Comparison of ENCODE assay signal across 10 cellular contexts in the genomic region with DNA sequence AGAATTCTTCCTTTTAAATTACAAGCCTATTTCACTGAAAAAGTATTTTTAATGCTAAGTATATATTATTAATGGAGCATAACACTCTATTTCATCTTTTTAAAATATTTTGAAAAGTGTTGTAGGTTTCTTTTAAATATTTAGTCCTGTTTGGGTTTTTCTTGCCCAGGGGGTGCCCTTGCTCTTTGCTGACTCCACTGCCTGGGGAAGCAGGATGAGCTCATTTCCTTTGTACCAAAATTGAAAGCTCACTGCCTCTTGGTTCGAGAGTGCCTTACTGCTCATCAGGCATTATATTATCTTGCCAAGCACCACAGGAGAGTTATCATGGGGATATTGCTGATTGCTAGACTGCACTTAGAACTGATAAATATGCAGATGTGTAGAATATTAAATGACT.
DNase-seq lines count a peak whose midpoint lies in the region; ATAC-seq and TF ChIP-seq lines count a peak whose summit lies in the region.
"Had no signal": no experiment of that assay in that cellular context is flagged by ENCODE, and none has a peak within 500 bp of the region (broad histone marks: within the 10 kb centered on the region; RNA-seq: fewer than 3 reads in every experiment).

No MANE protein-coding gene starts in this region.

- no peak for ATAC-seq in HG03039 (IDR thresholded peaks at IDR 0.05; ENCODE audit: unreplicated experiment)
- ATAC-seq: gastroesophageal sphincter had no signal

- no peak overlapping the region for H2BK120ac ChIP-seq in neuronal stem cell (ENCODE audit: low read depth, low read length)

- in situ Hi-C loops in SK-MEL-5 (cut with HindIII; ENCODE audit: low pct_unique_long_range_greater_than_20kb, low sequenced_read_pairs): no loop called here

- no peaks in the 10 kb centered on the region for H3K4me1 ChIP-seq in neuronal stem cell (ENCODE audit: control insufficient read depth in 2 of 2, insufficient read depth in 1 of 2, low read depth in 1 of 2, low read length in 2 of 2)
- H3K4me1 ChIP-seq: gastroesophageal sphincter had no signal

- no peak overlapping the region for H3K27ac Mint-ChIP-seq in Calu3 (ENCODE audit: unreplicated experiment)
- H3K27ac Mint-ChIP-seq: activated CD4-positive, alpha-beta T cell treated with anti-CD3 and anti-CD28 coated beads, Interleukin-2, amount 10 ng/mL, durations not matched to agents 7 days and 5 days had no signal

- no peaks in the 10 kb centered on the region for H3K27me3 Mint-ChIP-seq in Calu3 (ENCODE audit: unreplicated experiment)
- H3K27me3 Mint-ChIP-seq: activated CD4-positive, alpha-beta T cell treated with anti-CD3 and anti-CD28 coated beads, Interleukin-2, amount 10 ng/mL, durations not matched to agents 7 days and 5 days had no signal

- H3K9ac ChIP-seq in neuronal stem cell (ENCODE audit: low read depth, low read length, poor library complexity): no peak overlapping the region

- H3K36me3 ChIP-seq in neuronal stem cell (replicated peaks in 1 of 2; ENCODE audit: control insufficient read depth in 2 of 2, insufficient read depth in 2 of 2, low read length in 2 of 2): no peaks in the 10 kb centered on the region
- H3K36me3 ChIP-seq: gastroesophageal sphincter had no signal

- no peak overlapping the region for H2AK5ac ChIP-seq in neuronal stem cell (ENCODE audit: low read depth, low read length)

- CTCF ChIA-PET in AG04450 (lab: Charles Lee) (interaction anchor here (0.6 to 2.9 kb wide), 9 partner anchors 19 to 169 kb away, joined by 3 to 72 read pairs (median 3); no protein-coding TSS in a partner anchor), Calu3 (lab: Charles Lee) (no interaction called here)

- H3K14ac ChIP-seq in neuronal stem cell (ENCODE audit: low read length): no peak overlapping the region

- WGBS in neuronal stem cell (ENCODE audit: extremely low coverage in 2 of 2, insufficient read length in 2 of 2, insufficient replicate concordance in 1 of 2), 2 donors: no CpG with 5 or more reads among the region's 1 CpG

- no peak overlapping the region for H2BK5ac ChIP-seq in neuronal stem cell (ENCODE audit: low read length)

- no peak overlapping the region for H4K91ac ChIP-seq in neuronal stem cell (ENCODE audit: low read depth, low read length, poor library complexity)

- no peak overlapping the region for H3K4ac ChIP-seq in neuronal stem cell (ENCODE audit: low read length)

- H3K18ac ChIP-seq in neuronal stem cell (ENCODE audit: low read length): no peak overlapping the region

- no peak overlapping the region for H3K27ac ChIP-seq in AG04450 (ENCODE audit: low read depth, low read length)
- no peak overlapping the region for H3K27ac ChIP-seq in neuronal stem cell (replicated peaks; ENCODE audit: low read length)
- H3K27ac ChIP-seq: gastroesophageal sphincter had no signal

- no peak overlapping the region for H2BK15ac ChIP-seq in neuronal stem cell (ENCODE audit: low read length)

- H3K9me3 ChIP-seq in AG04450 (ENCODE audit: control insufficient read depth, insufficient read depth, low read length): no peaks in the 10 kb centered on the region
- peaks cover 2 to 6% of the 10 kb centered on the region in 2 donors for H3K9me3 ChIP-seq in neuronal stem cell (replicated peaks in 1 of 2; ENCODE audit: control insufficient read depth in 2 of 2, insufficient read depth in 1 of 2, low read depth in 1 of 2, low read length in 2 of 2)
- H3K9me3 ChIP-seq: gastroesophageal sphincter had no signal

- BruUV-seq in Calu3 (replicated peaks; lab: Mats Ljungman, UMichigan): no TSS peak

- no peak overlapping the region for H4K8ac ChIP-seq in neuronal stem cell (ENCODE audit: low read depth, low read length)

- H3K79me1 ChIP-seq in neuronal stem cell (ENCODE audit: low read depth, low read length): no peaks in the 10 kb centered on the region

- no peak overlapping the region for H3K4me2 ChIP-seq in neuronal stem cell (ENCODE audit: insufficient read depth, low read length, poor library complexity, severe bottlenecking)

- H3K4me1 Mint-ChIP-seq in Calu3 (ENCODE audit: low read depth, unreplicated experiment): no peaks in the 10 kb centered on the region
- H3K4me1 Mint-ChIP-seq: activated CD4-positive, alpha-beta T cell treated with anti-CD3 and anti-CD28 coated beads, Interleukin-2, amount 10 ng/mL, durations not matched to agents 7 days and 5 days had no signal

- intact Hi-C loops in Calu3 (cut with micrococcal nuclease; ENCODE audit: unreplicated experiment): no loop called here

- DNase-seq in AG04450 (ENCODE audit: low read depth, low spot score): peak; percentile 24
- DNase-seq in H4 (ENCODE audit: low spot score): peak; percentile 45
- peak; percentile 3 for DNase-seq in SK-MEL-5 (ENCODE audit: low read depth, low spot score)
- peak; percentile 2 for DNase-seq in fibroblast of mammary gland (ENCODE audit: low read depth)
- DNase-seq in neuronal stem cell (ENCODE audit: low spot score): no peak
- DNase-seq in NCI-H2171 (lab: John Stamatoyannopoulos, UW): no peak
- no peak for DNase-seq in Calu3
- DNase-seq: activated CD4-positive, alpha-beta T cell treated with anti-CD3 and anti-CD28 coated beads, Interleukin-2, amount 10 ng/mL, durations not matched to agents 7 days and 5 days had no signal

- POLR2A ChIA-PET in AG04450 (lab: Yijun Ruan, JAX): no interaction called here

- H3K23ac ChIP-seq in neuronal stem cell (ENCODE audit: low read depth, low read length, poor library complexity): no peak overlapping the region

- H2BK12ac ChIP-seq in neuronal stem cell (ENCODE audit: low read length): no peak overlapping the region

- no peaks in the 10 kb centered on the region for H3K36me3 Mint-ChIP-seq in Calu3 (ENCODE audit: insufficient read depth, unreplicated experiment)

- no peaks in the 10 kb centered on the region for H3K9me3 Mint-ChIP-seq in Calu3 (ENCODE audit: low read depth, unreplicated experiment)
- H3K9me3 Mint-ChIP-seq: activated CD4-positive, alpha-beta T cell treated with anti-CD3 and anti-CD28 coated beads, Interleukin-2, amount 10 ng/mL, durations not matched to agents 7 days and 5 days had no signal

- H3K27me3 ChIP-seq in AG04450 (ENCODE audit: control insufficient read depth, insufficient read depth, low read length) (no peaks in the 10 kb centered on the region), neuronal stem cell (ENCODE audit: control insufficient read depth in 3 of 3, insufficient read depth in 3 of 3, low read depth in 1 of 3, low read length in 3 of 3) (no peaks in the 10 kb centered on the region)
- H3K27me3 ChIP-seq: gastroesophageal sphincter had no signal

- H3K4me3 ChIP-seq in AG04450 (ENCODE audit: low read depth, low read length): peak overlapping the region; percentile 20
- no peak overlapping the region for H3K4me3 ChIP-seq in fibroblast of mammary gland (ENCODE audit: control insufficient read depth, low read depth, low read length)
- no peak overlapping the region for H3K4me3 ChIP-seq in neuronal stem cell (ENCODE audit: low read length in 2 of 2)
- H3K4me3 ChIP-seq: gastroesophageal sphincter had no signal

- H3K4me3 Mint-ChIP-seq in Calu3 (ENCODE audit: low read depth, unreplicated experiment): no peak overlapping the region
- H3K4me3 Mint-ChIP-seq: activated CD4-positive, alpha-beta T cell treated with anti-CD3 and anti-CD28 coated beads, Interleukin-2, amount 10 ng/mL, durations not matched to agents 7 days and 5 days had no signal

- TF ChIP-seq CTCF in AG04450 (IDR thresholded peaks at IDR 0.05; ENCODE audit: low read depth, low read length) (peak; percentile 47), fibroblast of mammary gland (conservative IDR thresholded peaks at IDR 0.05; ENCODE audit: control insufficient read depth, insufficient read depth, low read depth, low read length) (no peak), Calu3 (IDR thresholded peaks at IDR 0.05; ENCODE audit: unreplicated experiment) (no peak)

- no peak overlapping the region for H2AFZ ChIP-seq in neuronal stem cell (ENCODE audit: low read length)

Comparison
In these comparisons a context has a peak if more than half of its experiments do, and no peak if none do; other contexts are left out.
1. DNase-seq: peak in AG04450 (single experiment), H4 (single experiment), SK-MEL-5 (single experiment) and fibroblast of mammary gland (single experiment); none in neuronal stem cell (single experiment), NCI-H2171 (single experiment) and Calu3 (single experiment).